ENCODE assay signal across 8 cellular contexts in the genomic region with DNA sequence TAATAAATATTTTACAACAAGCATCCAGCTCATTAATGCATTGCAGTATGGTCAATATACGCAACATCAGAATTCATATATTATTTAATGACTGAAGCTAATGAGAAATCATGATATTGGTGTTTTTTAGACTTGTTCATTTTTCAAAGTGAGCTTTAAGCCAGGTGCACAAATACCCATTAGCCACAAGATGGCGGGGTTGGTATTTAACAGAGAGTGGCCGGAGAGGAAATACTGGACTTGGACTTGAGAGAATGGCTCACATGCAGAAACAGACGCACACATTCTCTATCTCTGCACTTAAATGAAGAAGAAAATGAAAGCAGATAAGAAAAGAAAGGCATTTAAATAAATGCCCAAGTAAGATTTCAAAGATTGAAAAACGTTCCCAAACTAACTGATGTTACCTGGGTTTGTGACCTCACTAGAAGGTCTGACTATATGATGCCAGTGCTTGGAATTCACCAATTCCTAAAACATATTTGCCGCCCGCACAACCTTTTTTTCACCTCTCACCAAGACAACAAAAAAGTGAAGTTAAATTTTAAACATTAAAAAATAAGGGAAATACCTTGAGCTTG. TPM values are rescaled to one million over a fixed set of nuclear protein-coding genes. Genes with fewer than 3 reads are reported as not detected.
DNase-seq lines count a peak whose midpoint lies in the region; ATAC-seq and TF ChIP-seq lines count a peak whose summit lies in the region.

No MANE protein-coding gene starts in this region.

- H3K27ac Mint-ChIP-seq in type B pancreatic cell, result no peak overlapping the region

- no peak overlapping the region for H3K4me3 Mint-ChIP-seq in type B pancreatic cell

- H3K9me3 Mint-ChIP-seq in type B pancreatic cell, result no peaks in the 10 kb centered on the region

- H3K36me3 Mint-ChIP-seq in type B pancreatic cell, result no peaks in the 10 kb centered on the region

- H3K27me3 Mint-ChIP-seq in type B pancreatic cell, result peaks cover 14% of the 10 kb centered on the region

- peak; percentile 27 for DNase-seq in DMS79 treated with DMSO at 0.1 percent for 48 hours (lab: John Stamatoyannopoulos, UW)
- DNase-seq in DMS79 (lab: John Stamatoyannopoulos, UW), result no peak
- peak; percentile 29 for DNase-seq in NOMO-1 treated with dmso at 0.1 percent for 144 hours (lab: John Stamatoyannopoulos, UW; ENCODE audit: unreplicated experiment)
- DNase-seq in cerebellar cortex (ENCODE audit: low spot score), result peak; percentile 80
- DNase-seq in left lobe of liver (ENCODE audit: low spot score), result no peak
- DNase-seq in type B pancreatic cell (ENCODE audit: extremely low spot score, unreplicated experiment), result no peak

- peaks cover 12% of the 10 kb centered on the region for H3K4me1 Mint-ChIP-seq in type B pancreatic cell (ENCODE audit: unreplicated experiment)

- ATAC-seq in GM19455 (IDR thresholded peaks at IDR 0.05; ENCODE audit: unreplicated experiment), result peak; percentile 69
- peak; percentile 65 for ATAC-seq in HG03442 (IDR thresholded peaks at IDR 0.05; ENCODE audit: unreplicated experiment)
- peak; percentile 94 for ATAC-seq in left lobe of liver

- TF ChIP-seq CTCF in type B pancreatic cell (conservative IDR thresholded peaks at IDR 0.05), result peak; percentile 95

RNA-seq across cellular contexts. Expression of a gene that starts 21.2 kb away (rescaled TPM):
- 20.4 TPM for total RNA-seq in left lobe of liver
- total RNA-seq in type B pancreatic cell (ENCODE audit: low replicate concordance), result 36.3 and 43.6 TPM in 2 replicates

Comparison
In these comparisons a context has a peak if more than half of its experiments do, and no peak if none do; other contexts are left out.
1. DNase-seq: peak in DMS79 treated with DMSO at 0.1 percent for 48 hours (single experiment), NOMO-1 treated with dmso at 0.1 percent for 144 hours (single experiment) and cerebellar cortex (single experiment); none in DMS79 (single experiment), left lobe of liver (single experiment) and type B pancreatic cell (single experiment).
2. Peak in every context shown above with its lines, with median percentiles within 50 percentile points of each other: ATAC-seq.